Comparison of ENCODE assay signal across 15 cellular contexts in genomic region chr1:241972703-241973375, GRCh38. TPM values are rescaled to one million over a fixed set of nuclear protein-coding genes. Genes with fewer than 3 reads are reported as not detected.
A peak's percentile ranks its signal among the peaks of the same experiment; 100 is the strongest.
DNase-seq lines count a peak whose midpoint lies in the region; ATAC-seq and TF ChIP-seq lines count a peak whose summit lies in the region.
"Had no signal": no experiment of that assay in that cellular context is flagged by ENCODE, and none has a peak within 500 bp of the region (broad histone marks: within the 10 kb centered on the region; RNA-seq: fewer than 3 reads in every experiment).

No MANE protein-coding gene starts in this region.

- H3K9me3 ChIP-seq in WERI-Rb-1 (ENCODE audit: severe bottlenecking) (no peaks in the 10 kb centered on the region), thyroid gland (no peaks in the 10 kb centered on the region)
- H3K9me3 ChIP-seq: prostate gland had no signal

- H3K27ac ChIP-seq in WERI-Rb-1 (no peak overlapping the region), thyroid gland (no peak overlapping the region)
- H3K27ac ChIP-seq: C4-2B, prostate gland had no signal

- no peaks in the 10 kb centered on the region for H3K36me3 Mint-ChIP-seq in HFFc6 (ENCODE audit: low read depth)
- no peaks in the 10 kb centered on the region for H3K36me3 Mint-ChIP-seq in natural killer cell treated with Interleukin-12 subunit alpha and Interleukin-12 subunit beta and Interleukin-15 and Interleukin-18, amount 100 ng/mL, for 72 hours
- H3K36me3 Mint-ChIP-seq: immature natural killer cell had no signal

- no peaks in the 10 kb centered on the region for H3K4me1 ChIP-seq in thyroid gland
- H3K4me1 ChIP-seq: prostate gland had no signal

- H3K27ac Mint-ChIP-seq in HFFc6 = 0 out of 2 replicates have a peak overlapping the region, but pooled peaks have one; percentile 40
- no peak overlapping the region for H3K27ac Mint-ChIP-seq in natural killer cell treated with Interleukin-12 subunit alpha and Interleukin-12 subunit beta and Interleukin-15 and Interleukin-18, amount 100 ng/mL, for 72 hours
- H3K27ac Mint-ChIP-seq: activated B cell treated with CpG ODN at 0.5 μM for 24 hours; effector memory CD8-positive, alpha-beta T cell; immature natural killer cell had no signal

- H3K4me1 Mint-ChIP-seq in HFFc6 (ENCODE audit: low read depth) = peaks cover 16% of the 10 kb centered on the region
- H3K4me1 Mint-ChIP-seq in natural killer cell treated with Interleukin-12 subunit alpha and Interleukin-12 subunit beta and Interleukin-15 and Interleukin-18, amount 100 ng/mL, for 72 hours (ENCODE audit: low read depth in 2 of 2) = no peaks in the 10 kb centered on the region
- H3K4me1 Mint-ChIP-seq: activated B cell treated with CpG ODN at 0.5 μM for 24 hours, immature natural killer cell had no signal

- no peaks in the 10 kb centered on the region for H3K9me3 Mint-ChIP-seq in HFFc6
- H3K9me3 Mint-ChIP-seq in natural killer cell treated with Interleukin-12 subunit alpha and Interleukin-12 subunit beta and Interleukin-15 and Interleukin-18, amount 100 ng/mL, for 72 hours = no peaks in the 10 kb centered on the region
- H3K9me3 Mint-ChIP-seq: activated B cell treated with CpG ODN at 0.5 μM for 24 hours; effector memory CD8-positive, alpha-beta T cell; immature natural killer cell had no signal

- TF ChIP-seq CTCF in HFFc6 (IDR thresholded peaks at IDR 0.05) (no peak), WERI-Rb-1 (IDR thresholded peaks at IDR 0.05; ENCODE audit: low read depth, low read length) (no peak), thyroid gland (IDR thresholded peaks at IDR 0.05) (no peak)

- intact Hi-C loops in thyroid gland (cut with DNase I) = no loop called here

- peaks cover 7% of the 10 kb centered on the region; the same call in 1 of the 2 replicates for H3K27me3 Mint-ChIP-seq in HFFc6 (ENCODE audit: insufficient read depth)
- H3K27me3 Mint-ChIP-seq in natural killer cell treated with Interleukin-12 subunit alpha and Interleukin-12 subunit beta and Interleukin-15 and Interleukin-18, amount 100 ng/mL, for 72 hours = peaks cover 3 to 7% of the 10 kb centered on the region in 2 donors
- H3K27me3 Mint-ChIP-seq: activated B cell treated with CpG ODN at 0.5 μM for 24 hours had no signal

- H3K27me3 ChIP-seq in WERI-Rb-1 (ENCODE audit: insufficient read depth, low read depth, severe bottlenecking) = no peaks in the 10 kb centered on the region
- H3K27me3 ChIP-seq in thyroid gland = no peaks in the 10 kb centered on the region

- DNase-seq in AG08395 (ENCODE audit: low spot score) (peak; percentile 33), HFFc6 (no peak), WERI-Rb-1 (peak; percentile 21), iris pigment epithelial cell (ENCODE audit: low read depth) (peak; percentile 58), thyroid gland (no peak), NOMO-1 treated with DMSO at 0.1 percent for 48 hours (lab: John Stamatoyannopoulos, UW; ENCODE audit: unreplicated experiment) (no peak)
- no peak for DNase-seq in natural killer cell treated with Interleukin-12 subunit alpha and Interleukin-12 subunit beta and Interleukin-15 and Interleukin-18, amount 100 ng/mL, for 72 hours (ENCODE audit: low spot score)
- DNase-seq: activated B cell treated with CpG ODN at 0.5 μM for 24 hours; activated effector memory CD4-positive, alpha-beta T cell treated with anti-CD3 and anti-CD28 coated beads, Interleukin-2, amount 50 U/mL, for 16 hours; effector memory CD8-positive, alpha-beta T cell; immature natural killer cell; KG1 had no signal

- no peak for ATAC-seq in natural killer cell treated with Interleukin-12 subunit alpha and Interleukin-12 subunit beta and Interleukin-15 and Interleukin-18, amount 100 ng/mL, for 72 hours
- ATAC-seq in GM19351 (IDR thresholded peaks at IDR 0.05; ENCODE audit: unreplicated experiment) = no peak
- ATAC-seq: effector memory CD8-positive, alpha-beta T cell had no signal

- TF ChIP-seq POLR2A in thyroid gland (IDR thresholded peaks at IDR 0.05) = no peak

- 60 to 65% methylated on average over 6 of the region's 6 CpGs for WGBS in thyroid gland, 2 donors

- peak overlapping the region; percentile 36; the same call in 1 of the 2 replicates for H3K4me3 Mint-ChIP-seq in HFFc6
- H3K4me3 Mint-ChIP-seq in natural killer cell treated with Interleukin-12 subunit alpha and Interleukin-12 subunit beta and Interleukin-15 and Interleukin-18, amount 100 ng/mL, for 72 hours = no peak overlapping the region
- H3K4me3 Mint-ChIP-seq: activated B cell treated with CpG ODN at 0.5 μM for 24 hours; effector memory CD8-positive, alpha-beta T cell; immature natural killer cell had no signal

- H3K4me3 ChIP-seq in WERI-Rb-1 (ENCODE audit: low read depth, low read length) (no peak overlapping the region), thyroid gland (replicated peaks in 1 of 3) (no peak overlapping the region)
- H3K4me3 ChIP-seq: prostate gland had no signal

- no peaks in the 10 kb centered on the region for H3K36me3 ChIP-seq in WERI-Rb-1
- H3K36me3 ChIP-seq in thyroid gland = no peaks in the 10 kb centered on the region
- H3K36me3 ChIP-seq: prostate gland had no signal

RNA-seq across cellular contexts. Expression of gene BECN2, which starts 15.3 kb away (rescaled TPM):
- not detected for total RNA-seq in HFFc6 (2021; fragmentation: NEBNext Ultra II Directional; extraction: Animal tissue kit (Norgen Biotek cat#: 25700))
- not detected for total RNA-seq in thyroid gland
- not detected for total RNA-seq in natural killer cell treated with Interleukin-12 subunit alpha and Interleukin-12 subunit beta and Interleukin-15 and Interleukin-18, amount 100 ng/mL, for 72 hours
- total RNA-seq: activated B cell treated with CpG ODN at 0.5 μM for 24 hours, prostate gland had no signal

RNA-seq across cellular contexts. Expression of gene MAP1LC3C, which starts 26.1 kb away (rescaled TPM):
- not detected for total RNA-seq in HFFc6 (2021; fragmentation: NEBNext Ultra II Directional; extraction: Animal tissue kit (Norgen Biotek cat#: 25700))
- total RNA-seq in thyroid gland = 10 to 100 TPM in 1 of 4 donors, 1 to 10 TPM in 3; 1.6 to 14.7 (median 3.8) TPM
- total RNA-seq in natural killer cell treated with Interleukin-12 subunit alpha and Interleukin-12 subunit beta and Interleukin-15 and Interleukin-18, amount 100 ng/mL, for 72 hours = not detected
- total RNA-seq: activated B cell treated with CpG ODN at 0.5 μM for 24 hours, prostate gland had no signal

Comparison
In these comparisons a context has a peak if more than half of its experiments do, and no peak if none do; other contexts are left out.
1. DNase-seq: peak in AG08395 (single experiment), WERI-Rb-1 (single experiment) and iris pigment epithelial cell (single experiment); none in HFFc6 (single experiment), thyroid gland (0 of 2), NOMO-1 treated with DMSO at 0.1 percent for 48 hours (single experiment) and natural killer cell treated with Interleukin-12 subunit alpha and Interleukin-12 subunit beta and Interleukin-15 and Interleukin-18, amount 100 ng/mL, for 72 hours (single experiment).